17 cellular contexts compared by ENCODE assay signal in genomic region chr4:53380221-53380620, GRCh38. TPM values are rescaled to one million over a fixed set of nuclear protein-coding genes. Genes with fewer than 3 reads are reported as not detected.
A peak's percentile ranks its signal among the peaks of the same experiment; 100 is the strongest.
DNase-seq lines count a peak whose midpoint lies in the region; ATAC-seq and TF ChIP-seq lines count a peak whose summit lies in the region.
"Had no signal": no experiment of that assay in that cellular context is flagged by ENCODE, and none has a peak within 500 bp of the region (broad histone marks: within the 10 kb centered on the region; RNA-seq: fewer than 3 reads in every experiment).

No MANE protein-coding gene starts in this region.

- WGBS in hepatocyte (ENCODE audit: low lambda C conversion rate, missing lambda C conversion rate): 89% methylated on average over 4 of the region's 4 CpGs

- ATAC-seq in CD4-positive, alpha-beta T cell (ENCODE audit: poor library complexity): no peak
- ATAC-seq: left lobe of liver; stimulated activated effector memory CD8-positive, alpha-beta T cell treated with anti-CD3 and anti-CD28 coated beads, Interleukin-12 subunit alpha, Interleukin-12 subunit beta, amount 100 ng/mL, for 72 hours had no signal

- peaks cover 70% of the 10 kb centered on the region for H3K79me2 ChIP-seq in hepatocyte

- H3K4me1 Mint-ChIP-seq in CD4-positive, alpha-beta T cell (ENCODE audit: low read depth): peaks cover 57% of the 10 kb centered on the region
- peaks cover 36% of the 10 kb centered on the region for H3K4me1 Mint-ChIP-seq in chondrocyte (ENCODE audit: low read depth)

- peak overlapping the region; percentile 83 for H3K4me2 ChIP-seq in hepatocyte

- H3K27me3 Mint-ChIP-seq in CD4-positive, alpha-beta T cell: no peaks in the 10 kb centered on the region
- no peaks in the 10 kb centered on the region for H3K27me3 Mint-ChIP-seq in chondrocyte (ENCODE audit: low read depth)
- H3K27me3 Mint-ChIP-seq: activated naive CD8-positive, alpha-beta T cell treated with anti-CD3 and anti-CD28 coated beads, Interleukin-2, amount 10 ng/mL, durations not matched to agents 7 days and 5 days had no signal

- no peaks in the 10 kb centered on the region for H3K9me3 ChIP-seq in CD4-positive, alpha-beta T cell (ENCODE audit: control insufficient read depth, low read length)
- no peaks in the 10 kb centered on the region for H3K9me3 ChIP-seq in hepatocyte (ENCODE audit: low read depth)
- H3K9me3 ChIP-seq: transverse colon had no signal

- H4K20me1 ChIP-seq in hepatocyte (ENCODE audit: insufficient read depth, poor library complexity, severe bottlenecking): peaks cover 24% of the 10 kb centered on the region

- no peak overlapping the region for H2AFZ ChIP-seq in hepatocyte

- in situ Hi-C loops in ACHN (cut with HindIII; ENCODE audit: low pct_ligation_motif_present, low pct_unique_long_range_greater_than_20kb, low sequenced_read_pairs): no loop called here

- H3K36me3 Mint-ChIP-seq in CD4-positive, alpha-beta T cell (ENCODE audit: low read depth): peaks cover 56% of the 10 kb centered on the region
- peaks cover 6% of the 10 kb centered on the region for H3K36me3 Mint-ChIP-seq in chondrocyte (ENCODE audit: low read depth)

- H3K9me2 ChIP-seq in hepatocyte (replicated peaks; ENCODE audit: insufficient read depth): no peaks in the 10 kb centered on the region

- H3K4me3 Mint-ChIP-seq in CD4-positive, alpha-beta T cell: peak overlapping the region; percentile 99
- H3K4me3 Mint-ChIP-seq in chondrocyte (ENCODE audit: unreplicated experiment): no peak overlapping the region

- H3K27ac ChIP-seq in CD4-positive, alpha-beta T cell (ENCODE audit: low read depth, low read length): no peak overlapping the region
- no peak overlapping the region for H3K27ac ChIP-seq in hepatocyte
- H3K27ac ChIP-seq: transverse colon had no signal

- CTCF ChIA-PET in CD4-positive, alpha-beta T cell (lab: Charles Lee): no interaction called here

- intact Hi-C loops in CD4-positive, alpha-beta T cell (cut with DNase I, micrococcal nuclease): loop anchor here in 1 of 2 experiments (5.0 kb wide), 1 partner anchor 687 kb away; no protein-coding TSS in a partner anchor

- H3K4me3 ChIP-seq in hepatocyte: no peak overlapping the region
- H3K4me3 ChIP-seq: transverse colon had no signal

- H3K4me1 ChIP-seq in hepatocyte (ENCODE audit: insufficient read depth): peaks cover 13% of the 10 kb centered on the region

- H3K27me3 ChIP-seq in CD4-positive, alpha-beta T cell (ENCODE audit: control insufficient read depth, insufficient read depth, low read length): no peaks in the 10 kb centered on the region
- no peaks in the 10 kb centered on the region for H3K27me3 ChIP-seq in hepatocyte
- H3K27me3 ChIP-seq: transverse colon had no signal

- POLR2A ChIA-PET in CD4-positive, alpha-beta T cell (lab: Charles Lee): interaction anchor here (0.6 to 3.0 kb wide), 2 partner anchors 14 to 849 kb away, joined by 3 to 11 read pairs; partner anchors contain the start of gene SCFD2

- no peak for DNase-seq in CD4-positive, alpha-beta T cell
- DNase-seq in ELR (ENCODE audit: low read depth) (peak; percentile 42), RKO (ENCODE audit: low spot score) (peak; percentile 60), hepatocyte (ENCODE audit: low spot score) (no peak), ACHN (no peak), chondrocyte (ENCODE audit: low spot score) (no peak), T-helper 1 cell (no peak), dedifferentiated amniotic fluid mesenchymal stem cell (ENCODE audit: extremely low spot score) (no peak)
- DNase-seq: activated CD8-positive, alpha-beta memory T cell treated with anti-CD3 and anti-CD28 coated beads, Interleukin-2, amount 50 U/mL, for 48 hours; activated naive CD8-positive, alpha-beta T cell treated with anti-CD3 and anti-CD28 coated beads, Interleukin-2, amount 10 ng/mL, durations not matched to agents 7 days and 5 days; effector CD4-positive, alpha-beta T cell; KBM-7; NCI-H1105; SHP77; transverse colon had no signal

- H3K9me3 Mint-ChIP-seq in CD4-positive, alpha-beta T cell: no peaks in the 10 kb centered on the region
- H3K9me3 Mint-ChIP-seq in chondrocyte (ENCODE audit: low read depth): no peaks in the 10 kb centered on the region
- H3K9me3 Mint-ChIP-seq: activated naive CD8-positive, alpha-beta T cell treated with anti-CD3 and anti-CD28 coated beads, Interleukin-2, amount 10 ng/mL, durations not matched to agents 7 days and 5 days; stimulated activated effector memory CD8-positive, alpha-beta T cell treated with anti-CD3 and anti-CD28 coated beads, Interleukin-12 subunit alpha, Interleukin-12 subunit beta, amount 100 ng/mL, for 72 hours had no signal

- H3K36me3 ChIP-seq in hepatocyte (replicated peaks; ENCODE audit: insufficient read depth, low read depth): no peaks in the 10 kb centered on the region

- TF ChIP-seq CTCF in CD4-positive, alpha-beta T cell (IDR thresholded peaks at IDR 0.05): no peak
- TF ChIP-seq CTCF in hepatocyte (IDR thresholded peaks at IDR 0.05; ENCODE audit: poor library complexity) (no peak), chondrocyte (IDR thresholded peaks at IDR 0.05) (no peak)

- peak overlapping the region; percentile 3 for H3K27ac Mint-ChIP-seq in CD4-positive, alpha-beta T cell
- H3K27ac Mint-ChIP-seq in chondrocyte (ENCODE audit: unreplicated experiment): no peak overlapping the region
- H3K27ac Mint-ChIP-seq: activated naive CD8-positive, alpha-beta T cell treated with anti-CD3 and anti-CD28 coated beads, Interleukin-2, amount 10 ng/mL, durations not matched to agents 7 days and 5 days; stimulated activated effector memory CD8-positive, alpha-beta T cell treated with anti-CD3 and anti-CD28 coated beads, Interleukin-12 subunit alpha, Interleukin-12 subunit beta, amount 100 ng/mL, for 72 hours had no signal

RNA-seq across cellular contexts. Expression of gene FIP1L1, which starts 2.8 kb away (rescaled TPM):
- 10 to 100 TPM; 50.9 to 53.1 TPM for total RNA-seq in CD4-positive, alpha-beta T cell
- total RNA-seq in hepatocyte: 65.9 and 75.6 TPM in 2 replicates
- 50.7 and 60.7 TPM in 2 replicates for polyA plus RNA-seq in hepatocyte
- 46.0 to 50.9 TPM (median 46.0 TPM) in 3 replicates for total RNA-seq in chondrocyte

RNA-seq across cellular contexts. Expression of gene SCFD2, which starts 14.4 kb away (rescaled TPM):
- total RNA-seq in CD4-positive, alpha-beta T cell: 10 to 100 TPM; 15.4 to 17.6 TPM
- total RNA-seq in hepatocyte: 15.7 and 23.8 TPM in 2 replicates
- 5.6 and 8.4 TPM in 2 replicates for polyA plus RNA-seq in hepatocyte
- total RNA-seq in chondrocyte: 10.7 to 30.5 TPM (median 10.8 TPM) in 3 replicates

Comparison
In these comparisons a context has a peak if more than half of its experiments do, and no peak if none do; other contexts are left out.
1. DNase-seq: peak in ELR (single experiment) and RKO (single experiment); none in CD4-positive, alpha-beta T cell (0 of 10), hepatocyte (single experiment), ACHN (single experiment), chondrocyte (single experiment), T-helper 1 cell (0 of 5) and dedifferentiated amniotic fluid mesenchymal stem cell (single experiment).